In the genomic region with DNA sequence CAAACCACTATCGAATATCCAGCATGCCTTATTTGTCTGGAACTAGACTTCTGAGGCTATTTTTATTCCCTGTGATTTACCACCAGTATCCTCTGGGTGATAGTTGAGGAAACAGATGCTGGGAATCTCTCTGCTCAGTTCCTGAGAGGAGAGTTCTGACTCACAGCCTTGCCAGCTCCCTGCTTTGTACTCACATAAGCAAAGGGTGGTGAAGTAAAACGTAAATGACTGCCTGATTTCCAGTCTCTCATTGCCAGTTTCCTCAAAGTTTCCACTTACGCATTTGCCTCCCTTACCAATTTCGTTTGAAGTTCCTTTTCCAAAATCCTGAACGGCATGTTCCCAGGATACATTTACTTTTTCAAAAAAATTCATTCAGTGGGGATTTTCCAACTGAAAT, we compare ENCODE assay signal across 12 cellular contexts.
A peak's percentile ranks its signal among the peaks of the same experiment; 100 is the strongest.
DNase-seq lines count a peak whose midpoint lies in the region; TF ChIP-seq lines count a peak whose summit lies in the region.
"Had no signal": no experiment of that assay in that cellular context is flagged by ENCODE, and none has a peak within 500 bp of the region (broad histone marks: within the 10 kb centered on the region; RNA-seq: fewer than 3 reads in every experiment).

No MANE protein-coding gene starts in this region.

- in situ Hi-C loops in SK-MEL-5 (cut with HindIII; ENCODE audit: low pct_unique_long_range_greater_than_20kb, low sequenced_read_pairs): no loop called here

- peaks cover 5 to 16% (median 7%) of the 10 kb centered on the region in 6 donors for H3K4me1 ChIP-seq in spleen
- H3K4me1 ChIP-seq in prostate gland (replicated peaks): no peaks in the 10 kb centered on the region

- 12 to 25% (median 17%) methylated on average over 5 of the region's 5 CpGs for WGBS in spleen, 5 donors
- 35% methylated on average over 5 of the region's 5 CpGs for WGBS in prostate gland

- DNase-seq in NCI-H1694 (lab: John Stamatoyannopoulos, UW) (peak; percentile 24), NCI-H1694 treated with DMSO at 0.1 percent for 48 hours (lab: John Stamatoyannopoulos, UW) (no peak), SK-MEL-5 (ENCODE audit: low read depth, low spot score) (peak; percentile 59), fibroblast of villous mesenchyme (ENCODE audit: low read depth) (peak; percentile 63), spleen (no peak), RPMI8226 (no peak), prostate gland (ENCODE audit: low spot score) (no peak), GM19240 (ENCODE audit: insufficient read length, low spot score) (no peak)
- DNase-seq: activated T-cell treated with anti-CD3 and anti-CD28 coated beads, Interleukin-2, amount 50 U/mL, for 4 hours; effector CD8-positive, alpha-beta T cell; naive B cell; T-cell had no signal

- H3K36me3 ChIP-seq in spleen (no peaks in the 10 kb centered on the region), prostate gland (no peaks in the 10 kb centered on the region)

- TF ChIP-seq CTCF in fibroblast of villous mesenchyme (IDR thresholded peaks at IDR 0.05; ENCODE audit: insufficient read depth, low read depth, low read length) (no peak), spleen (IDR thresholded peaks at IDR 0.05 in 8 of 11, conservative IDR thresholded peaks at IDR 0.05 in 3 of 11) (no peak), prostate gland (IDR thresholded peaks at IDR 0.05) (no peak)

- intact Hi-C loops in spleen (cut with DNase I; ENCODE audit: low total_unique reads): loop anchor here (10.0 kb wide), 1 partner anchor 329 kb away; no protein-coding TSS in a partner anchor
- intact Hi-C loops in prostate gland (cut with DNase I): loop anchor here (10.0 kb wide), 2 partner anchors 329 to 499 kb away; no protein-coding TSS in a partner anchor

- H3K27ac ChIP-seq in spleen (peak overlapping the region in 5 of 8 donors; percentile 4 to 28 (median 21)), prostate gland (no peak overlapping the region)

- no peak for TF ChIP-seq POLR2A in spleen (IDR thresholded peaks at IDR 0.05)
- TF ChIP-seq POLR2A in prostate gland (IDR thresholded peaks at IDR 0.05): no peak

- no peaks in the 10 kb centered on the region for H3K9me3 ChIP-seq in spleen
- H3K9me3 ChIP-seq in prostate gland: no peaks in the 10 kb centered on the region

- H3K27me3 ChIP-seq in spleen (replicated peaks in 1 of 7) (peaks cover 0 to 24% (median 6%) of the 10 kb centered on the region in 7 donors), prostate gland (replicated peaks; ENCODE audit: insufficient read depth) (peaks cover 8% of the 10 kb centered on the region)

- no peak overlapping the region for H3K4me3 ChIP-seq in fibroblast of villous mesenchyme (ENCODE audit: low read depth, low read length)
- no peak overlapping the region for H3K4me3 ChIP-seq in spleen
- no peak overlapping the region for H3K4me3 ChIP-seq in prostate gland

Comparison
In these comparisons a context has a peak if more than half of its experiments do, and no peak if none do; other contexts are left out.
1. DNase-seq: peak in NCI-H1694 (single experiment), SK-MEL-5 (single experiment) and fibroblast of villous mesenchyme (single experiment); none in NCI-H1694 treated with DMSO at 0.1 percent for 48 hours (single experiment), spleen (single experiment), RPMI8226 (single experiment), prostate gland (single experiment) and GM19240 (single experiment).
2. H3K27ac ChIP-seq: peak in spleen (5 of 8); none in prostate gland (0 of 2).